9 cellular contexts compared by ENCODE assay signal in the genomic region with DNA sequence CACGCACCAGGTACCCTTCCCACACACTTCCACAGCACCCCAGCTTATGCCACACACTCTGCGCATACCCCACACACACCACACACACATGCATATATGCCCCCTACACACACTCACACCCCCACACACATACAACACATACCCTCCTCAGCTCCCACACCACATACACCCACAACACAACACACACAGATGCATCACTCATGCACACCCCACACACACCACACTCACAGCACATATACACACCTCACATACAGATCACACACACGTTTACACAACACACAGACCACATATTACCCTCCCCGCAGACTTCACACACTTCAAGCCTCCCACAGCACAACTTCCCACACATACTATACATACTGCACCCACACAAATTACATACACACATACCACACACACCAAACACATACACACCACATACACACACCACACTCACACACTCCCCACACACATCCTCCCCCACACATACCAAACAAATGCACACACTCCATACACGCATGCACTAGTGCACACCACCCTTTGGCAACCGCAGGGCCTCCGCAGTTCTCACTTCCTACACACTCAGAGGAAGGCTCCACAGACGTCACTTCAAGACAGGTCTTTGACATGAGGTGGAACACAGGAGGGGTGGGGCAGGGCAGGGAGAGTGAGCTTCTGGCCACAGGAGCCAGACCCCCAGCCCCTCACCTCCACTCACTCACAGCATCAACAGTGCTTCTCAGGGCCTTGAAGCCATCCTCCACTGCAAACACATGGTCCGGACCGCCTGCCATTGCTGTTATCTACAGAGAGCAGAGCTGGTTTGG. TPM values are rescaled to one million over a fixed set of nuclear protein-coding genes. Genes with fewer than 3 reads are reported as not detected.
DNase-seq lines count a peak whose midpoint lies in the region; ATAC-seq and TF ChIP-seq lines count a peak whose summit lies in the region.
"Had no signal": no experiment of that assay in that cellular context is flagged by ENCODE, and none has a peak within 500 bp of the region (broad histone marks: within the 10 kb centered on the region; RNA-seq: fewer than 3 reads in every experiment).

No MANE protein-coding gene starts in this region.

- H3K9me3 Mint-ChIP-seq in CD14-positive monocyte = no peaks in the 10 kb centered on the region

- H3K4me2 ChIP-seq in PC-9 = no peak overlapping the region
- no peak overlapping the region for H3K4me2 ChIP-seq in smooth muscle cell

- DNase-seq in activated T-cell treated with anti-CD3 and anti-CD28 coated beads for 1 hour (ENCODE audit: low read depth) (peak; percentile 38), CD14-positive monocyte (ENCODE audit: low spot score) (no peak), PC-9 (no peak), NCI-H82 treated with DMSO at 0.1 percent for 48 hours (lab: John Stamatoyannopoulos, UW; ENCODE audit: unreplicated experiment) (no peak), smooth muscle cell (lab: John Stamatoyannopoulos, UW; ENCODE audit: unreplicated experiment) (no peak)
- peak; percentile 43 to 55 for DNase-seq in stimulated activated CD4-positive, alpha-beta T cell treated with anti-CD3 and anti-CD28 coated beads, Interleukin-15, amount 100 ng/mL, for 48 hours (ENCODE audit: low read depth in 2 of 2)

- no peaks in the 10 kb centered on the region for H3K9me2 ChIP-seq in PC-9 (ENCODE audit: insufficient read depth)

- H3K4me1 Mint-ChIP-seq in CD14-positive monocyte = peaks cover 6% of the 10 kb centered on the region

- ATAC-seq in GM18520 (IDR thresholded peaks at IDR 0.05; ENCODE audit: unreplicated experiment) (peak; percentile 69), HG03108 (IDR thresholded peaks at IDR 0.05; ENCODE audit: unreplicated experiment) (peak; percentile 84)

- POLR2A ChIA-PET in PC-9 (lab: Charles Lee; ENCODE audit: unreplicated experiment) = no interaction called here

- H3K4me1 ChIP-seq in PC-9 (replicated peaks; ENCODE audit: insufficient read depth) = peaks cover 7% of the 10 kb centered on the region; the same call in 1 of the 2 replicates
- no peaks in the 10 kb centered on the region for H3K4me1 ChIP-seq in smooth muscle cell (ENCODE audit: low read depth)

- H3K27ac Mint-ChIP-seq in CD14-positive monocyte = no peak overlapping the region

- H3K79me2 ChIP-seq in PC-9 (ENCODE audit: low read depth) = no peaks in the 10 kb centered on the region
- H3K79me2 ChIP-seq in smooth muscle cell (ENCODE audit: low read depth) = no peaks in the 10 kb centered on the region

- H3K36me3 ChIP-seq in PC-9 (ENCODE audit: low read depth) (no peaks in the 10 kb centered on the region), smooth muscle cell (ENCODE audit: low read depth) (no peaks in the 10 kb centered on the region)

- TF ChIP-seq CTCF in CD14-positive monocyte (IDR thresholded peaks at IDR 0.05) (no peak), PC-9 (conservative IDR thresholded peaks at IDR 0.05) (no peak), smooth muscle cell (IDR thresholded peaks at IDR 0.05; ENCODE audit: borderline replicate concordance, insufficient read depth, poor library complexity, severe bottlenecking) (no peak)

- H3K4me3 Mint-ChIP-seq in CD14-positive monocyte = no peak overlapping the region

- H3K27me3 Mint-ChIP-seq in CD14-positive monocyte (ENCODE audit: low read depth in 3 of 3) = peaks cover 0 to under 1% (median 0%) of the 10 kb centered on the region in 3 donors

- no peak overlapping the region for H2AFZ ChIP-seq in PC-9
- H2AFZ ChIP-seq in smooth muscle cell (ENCODE audit: low read depth) = no peak overlapping the region

- H3K36me3 Mint-ChIP-seq in CD14-positive monocyte = no peaks in the 10 kb centered on the region

- CTCF ChIA-PET in PC-9 (lab: Charles Lee) = no interaction called here

- no peaks in the 10 kb centered on the region for H3K9me3 ChIP-seq in PC-9 (ENCODE audit: insufficient read depth, low read depth)
- H3K9me3 ChIP-seq in smooth muscle cell (replicated peaks; ENCODE audit: low read depth) = no peaks in the 10 kb centered on the region

- BruUV-seq in PC-9 (replicated peaks; lab: Mats Ljungman, UMichigan) = no TSS peak

- H4K20me1 ChIP-seq in PC-9 (ENCODE audit: insufficient read depth) (no peaks in the 10 kb centered on the region), smooth muscle cell (ENCODE audit: low read depth) (no peaks in the 10 kb centered on the region)

- intact Hi-C loops in CD14-positive monocyte (cut with micrococcal nuclease) = no loop called here
- intact Hi-C loops in PC-9 (cut with micrococcal nuclease; ENCODE audit: unreplicated experiment) = no loop called here

- 78% methylated on average over 10 of the region's 10 CpGs for WGBS in smooth muscle cell (ENCODE audit: low lambda C conversion rate)

- H3K9ac ChIP-seq in smooth muscle cell (ENCODE audit: low read depth) = no peak overlapping the region

- no peaks in the 10 kb centered on the region for H3K27me3 ChIP-seq in PC-9 (ENCODE audit: insufficient read depth, low read depth)
- no peaks in the 10 kb centered on the region for H3K27me3 ChIP-seq in smooth muscle cell (ENCODE audit: low read depth)

- H3K4me3 ChIP-seq in PC-9 (no peak overlapping the region), smooth muscle cell (no peak overlapping the region)

- H3K27ac ChIP-seq in PC-9 = no peak overlapping the region
- no peak overlapping the region for H3K27ac ChIP-seq in smooth muscle cell (ENCODE audit: low read depth)

- H3F3A ChIP-seq in PC-9 (ENCODE audit: insufficient read depth, low read depth) (no peaks in the 10 kb centered on the region), smooth muscle cell (ENCODE audit: low read depth) (no peaks in the 10 kb centered on the region)

RNA-seq across cellular contexts. Expression of a gene that starts 18.5 kb away (rescaled TPM):
- not detected for polyA plus RNA-seq in CD14-positive monocyte
- total RNA-seq in PC-9 (2021) = 0.26 and 0.58 TPM in 2 replicates
- total RNA-seq in smooth muscle cell = not detected in 2 replicates
- not detected in 2 replicates for polyA plus RNA-seq in smooth muscle cell
- total RNA-seq: dermis microvascular lymphatic vessel endothelial cell had no signal

Comparison
In these comparisons a context has a peak if more than half of its experiments do, and no peak if none do; other contexts are left out.
1. DNase-seq: peak in activated T-cell treated with anti-CD3 and anti-CD28 coated beads for 1 hour (single experiment) and stimulated activated CD4-positive, alpha-beta T cell treated with anti-CD3 and anti-CD28 coated beads, Interleukin-15, amount 100 ng/mL, for 48 hours (2 of 2); none in CD14-positive monocyte (single experiment), PC-9 (0 of 2), NCI-H82 treated with DMSO at 0.1 percent for 48 hours (single experiment) and smooth muscle cell (single experiment).